ENCODE assay signal across 14 cellular contexts in genomic region chr13:49615844-49616687, GRCh38. TPM values are rescaled to one million over a fixed set of nuclear protein-coding genes. Genes with fewer than 3 reads are reported as not detected.
DNase-seq lines count a peak whose midpoint lies in the region; ATAC-seq and TF ChIP-seq lines count a peak whose summit lies in the region.
"Had no signal": no experiment of that assay in that cellular context is flagged by ENCODE, and none has a peak within 500 bp of the region (broad histone marks: within the 10 kb centered on the region; RNA-seq: fewer than 3 reads in every experiment).

No MANE protein-coding gene starts in this region.

- H2AFZ ChIP-seq in smooth muscle cell (ENCODE audit: low read depth) = peak overlapping the region; percentile 5

- ATAC-seq in left lung (no peak), HG03342 (IDR thresholded peaks at IDR 0.05; ENCODE audit: unreplicated experiment) (no peak)

- H3K4me2 ChIP-seq in smooth muscle cell = no peak overlapping the region

- H3K36me3 Mint-ChIP-seq in HFFc6 (ENCODE audit: low read depth) = no peaks in the 10 kb centered on the region

- H3K9ac ChIP-seq in smooth muscle cell (ENCODE audit: low read depth) = no peak overlapping the region

- no peaks in the 10 kb centered on the region for H3F3A ChIP-seq in smooth muscle cell (ENCODE audit: low read depth)

- H3K27me3 ChIP-seq in left lung (no peaks in the 10 kb centered on the region), smooth muscle cell (ENCODE audit: low read depth) (no peaks in the 10 kb centered on the region)
- H3K27me3 ChIP-seq: neutrophil, stomach had no signal

- peaks cover 0 to 13% of the 10 kb centered on the region in 2 donors for H3K4me1 ChIP-seq in left lung
- peaks cover 5% of the 10 kb centered on the region for H3K4me1 ChIP-seq in smooth muscle cell (ENCODE audit: low read depth)

- H3K27ac Mint-ChIP-seq in HFFc6 = peak overlapping the region; percentile 20; the same call in 1 of the 2 replicates

- WGBS in smooth muscle cell (ENCODE audit: low lambda C conversion rate) = 78% methylated on average over 8 of the region's 8 CpGs

- H3K4me3 ChIP-seq in left lung = no peak overlapping the region
- no peak overlapping the region for H3K4me3 ChIP-seq in smooth muscle cell
- H3K4me3 ChIP-seq: stomach had no signal

- no peaks in the 10 kb centered on the region for H4K20me1 ChIP-seq in smooth muscle cell (ENCODE audit: low read depth)

- no peaks in the 10 kb centered on the region for H3K79me2 ChIP-seq in smooth muscle cell (ENCODE audit: low read depth)

- peaks cover 4% of the 10 kb centered on the region; the same call in 1 of the 2 replicates for H3K9me3 Mint-ChIP-seq in HFFc6

- no peak for DNase-seq in HFFc6
- DNase-seq in dermis microvascular lymphatic vessel endothelial cell (ENCODE audit: low read depth in 2 of 2) = peak; percentile 86 to 89
- no peak for DNase-seq in left lung
- no peak for DNase-seq in smooth muscle cell (lab: John Stamatoyannopoulos, UW; ENCODE audit: unreplicated experiment)
- no peak for DNase-seq in activated naive CD4-positive, alpha-beta T cell (lab: John Stamatoyannopoulos, UW)
- no peak for DNase-seq in NCI-H2196 treated with DMSO at 0.1 percent for 48 hours (lab: John Stamatoyannopoulos, UW; ENCODE audit: unreplicated experiment)
- no peak for DNase-seq in mucosa of gallbladder (ENCODE audit: low spot score)
- DNase-seq: activated effector memory CD4-positive, alpha-beta T cell treated with Interleukin-2 at 50 U/mL for 16 hours; kidney glomerular epithelial cell; NCI-H1092 treated with DMSO at 0.1 percent for 48 hours; stomach had no signal

- H3K4me3 Mint-ChIP-seq in HFFc6 = no peak overlapping the region

- intact Hi-C loops in left lung (cut with DNase I) = no loop called here

- peaks cover 2% of the 10 kb centered on the region for H3K27me3 Mint-ChIP-seq in HFFc6 (ENCODE audit: insufficient read depth)

- peaks cover 21% of the 10 kb centered on the region for H3K4me1 Mint-ChIP-seq in HFFc6 (ENCODE audit: low read depth)

- H3K9me3 ChIP-seq in left lung (peaks cover 0 to 2% of the 10 kb centered on the region in 2 donors), smooth muscle cell (replicated peaks; ENCODE audit: low read depth) (no peaks in the 10 kb centered on the region)
- H3K9me3 ChIP-seq: neutrophil, stomach had no signal

- H3K27ac ChIP-seq in left lung (peak overlapping the region; percentile 21 to 58), smooth muscle cell (ENCODE audit: low read depth) (no peak overlapping the region)
- H3K27ac ChIP-seq: neutrophil, VCaP had no signal

- H3K36me3 ChIP-seq in left lung (no peaks in the 10 kb centered on the region), smooth muscle cell (ENCODE audit: low read depth) (no peaks in the 10 kb centered on the region)
- H3K36me3 ChIP-seq: neutrophil, stomach had no signal

- no peak for TF ChIP-seq CTCF in HFFc6 (IDR thresholded peaks at IDR 0.05)
- no peak for TF ChIP-seq CTCF in left lung (IDR thresholded peaks at IDR 0.05)
- TF ChIP-seq CTCF in smooth muscle cell (IDR thresholded peaks at IDR 0.05; ENCODE audit: borderline replicate concordance, insufficient read depth, poor library complexity, severe bottlenecking) = no peak

RNA-seq across cellular contexts. Expression of gene ARL11, which starts 12.2 kb away (rescaled TPM):
- not detected for total RNA-seq in HFFc6 (2021; fragmentation: NEBNext Ultra II Directional; extraction: Animal tissue kit (Norgen Biotek cat#: 25700))
- total RNA-seq in dermis microvascular lymphatic vessel endothelial cell (0.26 and 0.38 TPM in 2 replicates), left lung (1 to 10 TPM; 2.2 to 7.6 TPM), smooth muscle cell (0.13 TPM in 1 of 2 replicates, not detected in the other), mucosa of gallbladder (2.8 TPM)
- polyA plus RNA-seq in smooth muscle cell = 0.17 TPM in 1 of 2 replicates, not detected in the other

RNA-seq across cellular contexts. Expression of gene RCBTB1, which starts 30.7 kb away (rescaled TPM):
- total RNA-seq in HFFc6 (2021; fragmentation: NEBNext Ultra II Directional; extraction: Animal tissue kit (Norgen Biotek cat#: 25700)) = 10 to 100 TPM; 13.3 to 17.4 (median 15.6) TPM
- total RNA-seq in dermis microvascular lymphatic vessel endothelial cell (18.6 and 30.1 TPM in 2 replicates), left lung (10 to 100 TPM; 24.1 to 25.4 TPM), smooth muscle cell (26.8 and 28.5 TPM in 2 replicates), mucosa of gallbladder (22.8 TPM)
- polyA plus RNA-seq in smooth muscle cell = 10.7 and 12.4 TPM in 2 replicates

Comparison
In these comparisons a context has a peak if more than half of its experiments do, and no peak if none do; other contexts are left out.
1. DNase-seq: peak in dermis microvascular lymphatic vessel endothelial cell (2 of 2); none in HFFc6 (single experiment), left lung (0 of 2), smooth muscle cell (single experiment), activated naive CD4-positive, alpha-beta T cell (0 of 4), NCI-H2196 treated with DMSO at 0.1 percent for 48 hours (single experiment) and mucosa of gallbladder (single experiment).